ENCODE assay signal across 1 cellular context in the genomic region with DNA sequence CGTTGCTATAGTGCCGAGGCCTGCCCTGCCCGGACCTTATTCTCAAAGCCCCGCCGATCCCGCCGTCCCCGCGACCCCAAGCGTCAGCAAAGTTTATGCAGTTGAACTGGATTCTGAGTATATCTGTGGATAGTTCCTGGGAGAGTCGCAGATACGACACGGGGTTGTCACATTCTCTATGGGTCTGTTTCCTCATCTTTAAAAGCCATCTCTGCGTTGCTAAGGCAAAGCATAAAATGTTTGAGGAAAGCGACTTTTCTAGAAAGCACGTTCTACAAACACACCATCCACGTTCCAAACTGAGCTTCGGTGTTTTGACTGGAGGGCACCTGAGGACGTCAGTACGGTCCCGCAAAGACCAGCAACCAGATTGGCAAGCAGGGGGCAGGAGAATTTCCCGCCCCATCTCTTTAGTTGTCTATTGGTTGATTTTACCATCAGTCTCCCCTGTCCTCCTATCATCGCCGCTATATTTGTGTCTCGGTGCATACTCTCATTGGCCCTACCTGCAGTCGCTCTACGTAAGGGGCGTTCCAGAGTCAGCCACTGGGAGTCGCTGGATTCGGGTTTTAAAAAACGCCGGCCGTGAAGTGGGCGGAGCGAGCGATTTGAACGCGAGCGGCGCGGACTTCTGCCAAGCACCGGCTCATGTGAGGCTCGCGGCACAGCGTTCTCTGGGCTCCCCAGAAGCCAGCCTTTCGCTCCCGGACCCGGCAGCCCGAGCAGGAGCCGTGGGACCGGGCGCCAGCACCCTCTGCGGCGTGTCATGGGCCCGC.
A peak's percentile ranks its signal among the peaks of the same experiment; 100 is the strongest.
TF ChIP-seq lines count a peak whose summit lies in the region.

CENPA (plus strand) TSS at position 626 of the 776 bp plus-strand sequence; CDS start at position 767, 141 bp downstream.

TF ChIP-seq in GM23338, 12 proteins besides CTCF, POLR2A, EP300 and RAD21 (continued from another document):
- TF ChIP-seq ETS1 (IDR thresholded peaks at IDR 0.05) = no peak
- peak; percentile 89 for TF ChIP-seq POLR2AphosphoS5 (IDR thresholded peaks at IDR 0.05; ENCODE audit: low read depth)
- no peak for TF ChIP-seq ZNF331 (CRISPR knock-in tag; IDR thresholded peaks at IDR 0.05; ENCODE audit: low read depth)
- TF ChIP-seq EZH2phosphoT487 (IDR thresholded peaks at IDR 0.05; ENCODE audit: unreplicated experiment) = no peak
- peak; percentile 87 for TF ChIP-seq CREB1 (CRISPR knock-in tag; IDR thresholded peaks at IDR 0.05; ENCODE audit: low read depth)
